In genomic region chr11:2194877-2195755, GRCh38 we compare ENCODE assay signal across 8 cellular contexts. TPM values are rescaled to one million over a fixed set of nuclear protein-coding genes. Genes with fewer than 3 reads are reported as not detected.
DNase-seq lines count a peak whose midpoint lies in the region; ATAC-seq and TF ChIP-seq lines count a peak whose summit lies in the region.

No MANE protein-coding gene starts in this region.

- no peak overlapping the region for H3K4me3 ChIP-seq in fibroblast of pulmonary artery (replicated peaks; ENCODE audit: low read depth, low read length)
- H3K4me3 ChIP-seq in spleen = no peak overlapping the region

- WGBS in spleen, 5 donors = 47 to 75% (median 52%) methylated on average over 15 to 24 of the region's 24 CpGs

- H3K36me3 ChIP-seq in spleen = no peaks in the 10 kb centered on the region

- peaks cover 0 to 34% (median 16%) of the 10 kb centered on the region in 6 donors for H3K4me1 ChIP-seq in spleen

- ATAC-seq in GM21423 (IDR thresholded peaks at IDR 0.05; ENCODE audit: unreplicated experiment) (no peak), GM18517 (IDR thresholded peaks at IDR 0.05; ENCODE audit: unreplicated experiment) (no peak)

- no peaks in the 10 kb centered on the region for H3K9me3 ChIP-seq in spleen

- intact Hi-C loops in spleen (cut with DNase I; ENCODE audit: low total_unique reads) = loop anchor here (5.0 kb wide), 1 partner anchor 107 kb away; the partner anchor contains the start of genes C11orf21 and TSPAN32

- DNase-seq in DMS53 (lab: John Stamatoyannopoulos, UW) = peak; percentile 78
- no peak for DNase-seq in DMS53 treated with DMSO at 0.1 percent for 48 hours (lab: John Stamatoyannopoulos, UW; ENCODE audit: unreplicated experiment)
- peak; percentile 85 for DNase-seq in NCI-H146 (lab: John Stamatoyannopoulos, UW)
- DNase-seq in activated T-cell treated with anti-CD3 and anti-CD28 coated beads for 1 hour (ENCODE audit: low read depth) = peak; percentile 38
- DNase-seq in fibroblast of pulmonary artery (ENCODE audit: low read depth) = peak; percentile 26
- no peak for DNase-seq in spleen

- no peak overlapping the region for H3K27ac ChIP-seq in spleen

- peaks cover 0 to 30% (median 7%) of the 10 kb centered on the region in 7 donors for H3K27me3 ChIP-seq in spleen (replicated peaks in 1 of 7)

- no peak for TF ChIP-seq POLR2A in spleen (IDR thresholded peaks at IDR 0.05)

- TF ChIP-seq CTCF in fibroblast of pulmonary artery (IDR thresholded peaks at IDR 0.05; ENCODE audit: low read length, missing control alignments) = peak; percentile 78
- TF ChIP-seq CTCF in spleen (IDR thresholded peaks at IDR 0.05 in 8 of 11, conservative IDR thresholded peaks at IDR 0.05 in 3 of 11) = peak; percentile 40 to 93 (median 78)

RNA-seq across cellular contexts. Expression of gene TH, which starts 23.5 kb away (rescaled TPM):
- total RNA-seq in spleen = 1 to 10 TPM in 1 of 7 donors, not detected in 6; 1.0 TPM
- polyA plus RNA-seq in spleen = under 1 TPM; 0.13 to 0.38 (median 0.15) TPM

RNA-seq across cellular contexts. Expression of gene INS, which starts 34.1 kb away (rescaled TPM):
- 1 to 10 TPM in 2 of 7 donors, not detected in 5; 1.3 to 1.5 TPM for total RNA-seq in spleen
- 1 to 10 TPM; 1.3 to 2.4 (median 1.9) TPM for polyA plus RNA-seq in spleen

RNA-seq across cellular contexts. Expression of gene IGF2, which starts 55.9 kb away (rescaled TPM):
- total RNA-seq in spleen = 10 to 100 TPM; 10.2 to 66.6 (median 25.7) TPM
- polyA plus RNA-seq in spleen = 1 to 10 TPM in 2 of 3 donors, under 1 TPM in 1; 0.74 to 9.8 (median 4.0) TPM

Comparison
In these comparisons a context has a peak if more than half of its experiments do, and no peak if none do; other contexts are left out.
1. DNase-seq: peak in DMS53 (single experiment), NCI-H146 (single experiment), activated T-cell treated with anti-CD3 and anti-CD28 coated beads for 1 hour (single experiment) and fibroblast of pulmonary artery (single experiment); none in DMS53 treated with DMSO at 0.1 percent for 48 hours (single experiment) and spleen (single experiment).